9 cellular contexts compared by ENCODE assay signal in genomic region chr1:172002725-172003345, GRCh38.
A peak's percentile ranks its signal among the peaks of the same experiment; 100 is the strongest.
DNase-seq lines count a peak whose midpoint lies in the region; ATAC-seq and TF ChIP-seq lines count a peak whose summit lies in the region.
"Had no signal": no experiment of that assay in that cellular context is flagged by ENCODE, and none has a peak within 500 bp of the region (broad histone marks: within the 10 kb centered on the region; RNA-seq: fewer than 3 reads in every experiment).

No MANE protein-coding gene starts in this region.

- no peak overlapping the region for H3K4me3 ChIP-seq in GM12875 (ENCODE audit: low read depth, low read length)
- H3K4me3 ChIP-seq in breast epithelium = no peak overlapping the region
- no peak overlapping the region for H3K4me3 ChIP-seq in right lobe of liver
- H3K4me3 ChIP-seq: BLaER1 treated with 17β-estradiol and CSF1 and Interleukin-3, amounts not matched to agents 10 nM and 100 nM had no signal

- DNase-seq in NCI-H1092 treated with DMSO at 0.1 percent for 48 hours (lab: John Stamatoyannopoulos, UW) = peak; percentile 40
- no peak for DNase-seq in NCI-H1092 (lab: John Stamatoyannopoulos, UW)
- DNase-seq in NCI-H82 treated with DMSO at 0.1 percent for 48 hours (lab: John Stamatoyannopoulos, UW; ENCODE audit: unreplicated experiment) = peak; percentile 28
- DNase-seq in breast epithelium (ENCODE audit: low spot score in 2 of 2) = no peak
- DNase-seq in right lobe of liver = no peak

- ATAC-seq in right lobe of liver (peak; percentile 55 to 62 (median 58)), HG03521 (IDR thresholded peaks at IDR 0.05; ENCODE audit: unreplicated experiment) (no peak), GM18868 (IDR thresholded peaks at IDR 0.05; ENCODE audit: unreplicated experiment) (no peak)

- WGBS in right lobe of liver (ENCODE audit: insufficient coverage, low coverage, low lambda C conversion rate, missing lambda C conversion rate) = 4% methylated on average over 3 of the region's 3 CpGs

- TF ChIP-seq POLR2A in breast epithelium (IDR thresholded peaks at IDR 0.05) (no peak), right lobe of liver (IDR thresholded peaks at IDR 0.05) (no peak)

- H3K27ac ChIP-seq in breast epithelium (no peak overlapping the region), right lobe of liver (no peak overlapping the region)
- H3K27ac ChIP-seq: BLaER1 treated with 17β-estradiol and CSF1 and Interleukin-3, amounts not matched to agents 10 nM and 100 nM had no signal

- intact Hi-C loops in breast epithelium (cut with DNase I; ENCODE audit: low total_unique reads) (no loop called here), right lobe of liver (cut with DNase I) (no loop called here)

- H3K36me3 ChIP-seq in breast epithelium (no peaks in the 10 kb centered on the region), right lobe of liver (no peaks in the 10 kb centered on the region)
- H3K36me3 ChIP-seq: BLaER1 treated with 17β-estradiol and CSF1 and Interleukin-3, amounts not matched to agents 10 nM and 100 nM had no signal

- no peaks in the 10 kb centered on the region for H3K9me3 ChIP-seq in breast epithelium
- H3K9me3 ChIP-seq in right lobe of liver = no peaks in the 10 kb centered on the region
- H3K9me3 ChIP-seq: BLaER1 treated with 17β-estradiol and CSF1 and Interleukin-3, amounts not matched to agents 10 nM and 100 nM had no signal

- H3K27me3 ChIP-seq in breast epithelium = no peaks in the 10 kb centered on the region
- no peaks in the 10 kb centered on the region for H3K27me3 ChIP-seq in right lobe of liver
- H3K27me3 ChIP-seq: BLaER1 treated with 17β-estradiol and CSF1 and Interleukin-3, amounts not matched to agents 10 nM and 100 nM had no signal

- TF ChIP-seq CTCF in GM12875 (IDR thresholded peaks at IDR 0.05; ENCODE audit: borderline replicate concordance, insufficient read depth, low read depth, low read length) = peak; percentile 44; the same call in 1 of the 2 replicates
- TF ChIP-seq CTCF in breast epithelium (IDR thresholded peaks at IDR 0.05) = peak in 2 of 3 donors; percentile 33 to 36
- peak; percentile 58 to 76 (median 76) for TF ChIP-seq CTCF in right lobe of liver (IDR thresholded peaks at IDR 0.05)

- H3K4me1 ChIP-seq in breast epithelium (no peaks in the 10 kb centered on the region), right lobe of liver (peaks cover 0 to 11% (median 0%) of the 10 kb centered on the region in 4 donors)

Comparison
In these comparisons a context has a peak if more than half of its experiments do, and no peak if none do; other contexts are left out.
1. DNase-seq: peak in NCI-H1092 treated with DMSO at 0.1 percent for 48 hours (single experiment) and NCI-H82 treated with DMSO at 0.1 percent for 48 hours (single experiment); none in NCI-H1092 (single experiment), breast epithelium (0 of 2) and right lobe of liver (0 of 3).
2. ATAC-seq: peak in right lobe of liver (4 of 4); none in HG03521 (single experiment) and GM18868 (single experiment).
3. Peak in every context shown above with its lines, with median percentiles within 50 percentile points of each other: CTCF ChIP-seq.